Comparison of ENCODE assay signal across 1 cellular context in genomic region chr20:44253528-44253927, GRCh38.
TF ChIP-seq lines count a peak whose summit lies in the region.

No MANE protein-coding gene starts in this region.

TF ChIP-seq in HepG2, 621 proteins besides CTCF, POLR2A, EP300 and RAD21 (continues in another document):
- TF ChIP-seq NR2F6 (IDR thresholded peaks at IDR 0.05) (no peak), NR2F6 (CRISPR knock-in tag; IDR thresholded peaks at IDR 0.05) (0 out of 2 replicates have a peak, but pooled peaks have one; percentile 23), FOSL2 (CRISPR knock-in tag; IDR thresholded peaks at IDR 0.05) (peak; percentile 58; the same call in 1 of the 2 replicates), EHMT2 (IDR thresholded peaks at IDR 0.05; ENCODE audit: borderline replicate concordance, low read depth, low read length) (peak; percentile 55; the same call in 1 of the 2 replicates), ZNF274 (CRISPR knock-in tag; IDR thresholded peaks at IDR 0.05) (peak; percentile 29; the same call in 1 of the 2 replicates), ZNF12 (CRISPR knock-in tag; IDR thresholded peaks at IDR 0.05) (no peak), ATF5 (CRISPR knock-in tag; IDR thresholded peaks at IDR 0.05; ENCODE audit: low read depth) (no peak), ZNF781 (CRISPR knock-in tag; IDR thresholded peaks at IDR 0.05; ENCODE audit: borderline replicate concordance, not compliant biosample characterization) (no peak), TEAD3 (CRISPR knock-in tag; optimal IDR thresholded peaks at IDR 0.05; ENCODE audit: borderline replicate concordance) (peak; percentile 14), ZBTB2 (CRISPR knock-in tag; IDR thresholded peaks at IDR 0.05; ENCODE audit: low read depth) (no peak), FOXA3 (CRISPR knock-in tag; IDR thresholded peaks at IDR 0.05) (0 out of 2 replicates have a peak, but pooled peaks have one; percentile 14), MIXL1 (CRISPR knock-in tag; IDR thresholded peaks at IDR 0.05) (no peak), HNF4A (CRISPR knock-in tag; IDR thresholded peaks at IDR 0.05) (peak; percentile 34), ZNF160 (CRISPR knock-in tag; IDR thresholded peaks at IDR 0.05) (no peak), SMARCE1 (IDR thresholded peaks at IDR 0.05; ENCODE audit: borderline replicate concordance) (no peak), GATAD1 (CRISPR knock-in tag; IDR thresholded peaks at IDR 0.05) (peak; percentile 18; the same call in 1 of the 2 replicates), ZNF333 (CRISPR knock-in tag; IDR thresholded peaks at IDR 0.05; ENCODE audit: borderline replicate concordance) (peak; percentile 62; the same call in 1 of the 2 replicates), ZNF143 (CRISPR knock-in tag; IDR thresholded peaks at IDR 0.05) (no peak), THRA (CRISPR knock-in tag; IDR thresholded peaks at IDR 0.05; ENCODE audit: borderline replicate concordance) (peak; percentile 34; the same call in 1 of the 2 replicates), SMC3 (IDR thresholded peaks at IDR 0.05; ENCODE audit: low read length) (peak; percentile 89), IRF2 (CRISPR knock-in tag; IDR thresholded peaks at IDR 0.05) (0 out of 2 replicates have a peak, but pooled peaks have one; percentile 37), STAG1 (CRISPR knock-in tag; IDR thresholded peaks at IDR 0.05) (peak; percentile 80), RXRA (CRISPR knock-in tag; IDR thresholded peaks at IDR 0.05) (0 out of 2 replicates have a peak, but pooled peaks have one; percentile 28), MIER2 (CRISPR knock-in tag; IDR thresholded peaks at IDR 0.05) (peak; percentile 84), ZBTB34 (CRISPR knock-in tag; IDR thresholded peaks at IDR 0.05) (no peak), SALL1 (CRISPR knock-in tag; IDR thresholded peaks at IDR 0.05) (no peak), RXRB (CRISPR knock-in tag; IDR thresholded peaks at IDR 0.05; ENCODE audit: borderline replicate concordance) (0 out of 2 replicates have a peak, but pooled peaks have one; percentile 27), SAP130 (CRISPR knock-in tag; IDR thresholded peaks at IDR 0.05; ENCODE audit: low read depth) (peak; percentile 53), ZNF891 (CRISPR knock-in tag; IDR thresholded peaks at IDR 0.05) (peak; percentile 28; the same call in 1 of the 2 replicates), ZBTB49 (CRISPR knock-in tag; IDR thresholded peaks at IDR 0.05; ENCODE audit: borderline replicate concordance) (no peak), XRCC5 (optimal IDR thresholded peaks at IDR 0.05; ENCODE audit: low read length) (peak; percentile 33), ZNF350 (CRISPR knock-in tag; IDR thresholded peaks at IDR 0.05; ENCODE audit: borderline replicate concordance, low read depth) (no peak), MED13 (CRISPR knock-in tag; IDR thresholded peaks at IDR 0.05) (no peak), SRSF9 (IDR thresholded peaks at IDR 0.05; ENCODE audit: borderline replicate concordance, insufficient read depth, low read depth, low read length, poor library complexity, severe bottlenecking) (no peak), HMGXB4 (CRISPR knock-in tag; IDR thresholded peaks at IDR 0.05; ENCODE audit: borderline replicate concordance in 1 of 2, low read depth in 1 of 2) (peak in 1 of 2 experiments; percentile 38; a peak in 1 of 4 replicates), ATF3 (CRISPR knock-in tag; IDR thresholded peaks at IDR 0.05) (0 out of 2 replicates have a peak, but pooled peaks have one; percentile 29), ZBTB25 (CRISPR knock-in tag; IDR thresholded peaks at IDR 0.05) (no peak), ZBTB38 (CRISPR knock-in tag; IDR thresholded peaks at IDR 0.05) (peak; percentile 16; the same call in 1 of the 2 replicates), SP1 (IDR thresholded peaks at IDR 0.05) (no peak), SP1 (CRISPR knock-in tag; IDR thresholded peaks at IDR 0.05) (0 out of 2 replicates have a peak, but pooled peaks have one; percentile 17), ZNF263 (CRISPR knock-in tag; IDR thresholded peaks at IDR 0.05) (peak; percentile 30; the same call in 1 of the 2 replicates), ZFP82 (CRISPR knock-in tag; IDR thresholded peaks at IDR 0.05; ENCODE audit: borderline replicate concordance) (no peak), ZFP91 (CRISPR knock-in tag; IDR thresholded peaks at IDR 0.05; ENCODE audit: borderline replicate concordance) (peak; percentile 23; the same call in 1 of the 2 replicates), ZFY (CRISPR knock-in tag; IDR thresholded peaks at IDR 0.05) (peak; percentile 30; the same call in 1 of the 2 replicates), ADNP (CRISPR knock-in tag; IDR thresholded peaks at IDR 0.05) (peak; percentile 62; the same call in 1 of the 2 replicates), PHF21A (CRISPR knock-in tag; IDR thresholded peaks at IDR 0.05) (peak; percentile 22; the same call in 1 of the 2 replicates), MXI1 (IDR thresholded peaks at IDR 0.05; ENCODE audit: borderline replicate concordance, low read depth, low read length) (peak; percentile 33; the same call in 1 of the 3 replicates), ZFX (CRISPR knock-in tag; IDR thresholded peaks at IDR 0.05; ENCODE audit: low read depth) (peak; percentile 53), ERF (CRISPR knock-in tag; IDR thresholded peaks at IDR 0.05) (0 out of 2 replicates have a peak, but pooled peaks have one; percentile 45), EEA1 (CRISPR knock-in tag; IDR thresholded peaks at IDR 0.05; ENCODE audit: borderline replicate concordance) (0 out of 2 replicates have a peak, but pooled peaks have one; percentile 66), WIZ (CRISPR knock-in tag; IDR thresholded peaks at IDR 0.05) (0 out of 2 replicates have a peak, but pooled peaks have one; percentile 55), ZNF543 (CRISPR knock-in tag; IDR thresholded peaks at IDR 0.05) (no peak), ELF3 (CRISPR knock-in tag; IDR thresholded peaks at IDR 0.05) (peak; percentile 53)
